In genomic region chr5:29042152-29042551, GRCh38 we compare ENCODE assay signal across 19 cellular contexts.
"Had no signal": no experiment of that assay in that cellular context is flagged by ENCODE, and none has a peak within 500 bp of the region (broad histone marks: within the 10 kb centered on the region; RNA-seq: fewer than 3 reads in every experiment).

No MANE protein-coding gene starts in this region.

- H3K4me1 ChIP-seq: SJSA1 had no signal

- H3K27me3 ChIP-seq: SJSA1 had no signal

- H3K36me3 ChIP-seq: SJSA1 had no signal

- H3K4me3 ChIP-seq: SJSA1, SK-N-MC had no signal

- H3K27ac ChIP-seq: HL-60, SJSA1, SK-N-MC had no signal

- DNase-seq: KBM-7, MV-4-11, NCI-H1048, NCI-H1105, NCI-H1417, NCI-H1436 treated with DMSO at 0.1 percent for 48 hours, NCI-H1694, NCI-H187 treated with DMSO at 0.1 percent for 48 hours, NCI-H2029 treated with DMSO at 0.1 percent for 48 hours, NCI-H2227 treated with DMSO at 0.1 percent for 48 hours, NCI-H524 treated with DMSO at 0.1 percent for 48 hours, NCI-H69, NCI-H774, Right ventricle myocardium superior, RPMI8226, SIG-M5 had no signal

- H3K9me3 ChIP-seq: SJSA1 had no signal
